In the genomic region with DNA sequence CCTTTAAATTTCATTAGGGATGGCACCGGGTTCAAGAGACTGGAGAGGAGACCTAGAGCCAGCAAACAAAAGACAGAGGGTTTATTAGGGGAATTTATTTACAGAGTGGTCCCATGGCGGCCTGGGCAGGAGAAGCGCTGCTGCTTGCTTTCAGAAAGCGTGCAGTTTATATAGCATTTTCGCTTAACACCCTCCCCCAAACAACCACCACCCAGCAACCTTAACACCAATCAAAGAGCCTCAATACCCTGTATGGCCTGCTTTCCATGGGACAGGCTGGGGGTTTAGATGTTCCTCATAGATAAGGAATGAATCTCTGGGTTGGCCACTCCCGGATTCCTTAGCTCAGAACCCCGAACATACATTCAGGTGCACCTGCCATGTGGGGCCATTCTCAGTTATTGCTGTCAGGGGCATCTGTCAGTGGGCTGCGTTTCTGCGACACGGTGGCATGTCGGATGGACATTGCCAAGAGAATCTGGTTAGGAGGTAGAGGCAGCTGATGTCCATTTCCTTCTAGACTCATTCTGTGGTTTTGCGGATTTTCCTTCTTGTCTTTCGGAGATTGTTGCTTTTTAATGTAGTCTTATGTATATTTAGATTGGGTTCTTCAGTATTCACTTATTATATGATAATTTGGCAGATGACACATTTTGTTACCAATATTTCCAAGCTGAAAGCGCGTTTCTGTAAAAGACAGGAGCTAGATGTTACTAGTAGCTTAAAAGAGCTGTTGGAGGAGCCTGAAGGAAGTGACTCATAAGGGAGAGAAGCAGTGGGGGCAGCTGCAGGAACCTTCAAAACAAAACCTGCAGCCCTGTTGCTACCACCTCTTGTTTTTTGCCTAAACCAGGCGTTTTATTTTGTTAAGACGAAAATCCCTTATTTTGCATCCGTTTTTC, we compare ENCODE assay signal across 9 cellular contexts. TPM values are rescaled to one million over a fixed set of nuclear protein-coding genes. Genes with fewer than 3 reads are reported as not detected.
DNase-seq lines count a peak whose midpoint lies in the region; ATAC-seq, FAIRE-seq and TF ChIP-seq lines count a peak whose summit lies in the region.
"Had no signal": no experiment of that assay in that cellular context is flagged by ENCODE, and none has a peak within 500 bp of the region (broad histone marks: within the 10 kb centered on the region; RNA-seq: fewer than 3 reads in every experiment).

No MANE protein-coding gene starts in this region.

- ATAC-seq in heart right ventricle (peak in 3 of 8 donors; percentile 59 to 68 (median 60)), thoracic aorta (ENCODE audit: insufficient number of reproducible peaks, low FRiP score, low read depth) (no peak), GM21360 (IDR thresholded peaks at IDR 0.05; ENCODE audit: unreplicated experiment) (no peak)

- H3K4me3 ChIP-seq in heart right ventricle (peak overlapping the region in 6 of 10 donors; percentile 2 to 29 (median 23)), right atrium auricular region (peak overlapping the region in 1 of 2 donors; percentile 2), SJSA1 (no peak overlapping the region), epithelial cell of proximal tubule (ENCODE audit: low read depth, low read length) (peak overlapping the region; percentile 37), thoracic aorta (peak overlapping the region; percentile 21)

- H3K36me3 ChIP-seq in heart right ventricle, result no peaks in the 10 kb centered on the region
- no peaks in the 10 kb centered on the region for H3K36me3 ChIP-seq in right atrium auricular region
- H3K36me3 ChIP-seq in SJSA1, result no peaks in the 10 kb centered on the region
- H3K36me3 ChIP-seq in thoracic aorta, result no peaks in the 10 kb centered on the region

- DNase-seq in heart right ventricle (no peak), right atrium auricular region (ENCODE audit: low spot score) (no peak), SJSA1 (ENCODE audit: low read depth in 1 of 2, low spot score in 2 of 2) (peak in 1 of 2 experiments; percentile 53), epithelial cell of proximal tubule (ENCODE audit: low read depth) (no peak), thoracic aorta (ENCODE audit: low spot score) (no peak), GM19239 (ENCODE audit: insufficient read length, low spot score) (no peak), ecto neural progenitor cell (ENCODE audit: low spot score) (no peak)
- DNase-seq: activated CD4-positive, alpha-beta T cell treated with anti-CD3 and anti-CD28 coated beads for 1 hour had no signal

- intact Hi-C loops in heart right ventricle (cut with DNase I), result loop anchor here in 2 of 10 donors (5.0 to 10.0 kb wide), 2 partner anchors 84 to 91 kb away; no protein-coding TSS in a partner anchor

- H3K9me3 ChIP-seq in heart right ventricle (no peaks in the 10 kb centered on the region), right atrium auricular region (no peaks in the 10 kb centered on the region), SJSA1 (replicated peaks) (no peaks in the 10 kb centered on the region), thoracic aorta (no peaks in the 10 kb centered on the region)

- 69 to 78% methylated on average over 18 of the region's 18 CpGs for WGBS in heart right ventricle, 2 donors

- H3K27ac ChIP-seq in heart right ventricle (peak overlapping the region in 6 of 10 donors; percentile 25 to 62 (median 46)), right atrium auricular region (no peak overlapping the region), SJSA1 (peak overlapping the region; percentile 5; the same call in 1 of the 2 replicates), thoracic aorta (no peak overlapping the region)

- FAIRE-seq in GM19239 (lab: Jason Lieb, UNC), result no peak

- TF ChIP-seq CTCF in heart right ventricle (IDR thresholded peaks at IDR 0.05) (no peak), right atrium auricular region (IDR thresholded peaks at IDR 0.05) (no peak), epithelial cell of proximal tubule (conservative IDR thresholded peaks at IDR 0.05; ENCODE audit: low read depth, low read length) (no peak), thoracic aorta (IDR thresholded peaks at IDR 0.05) (no peak)

- peaks cover 0 to 5% (median 0%) of the 10 kb centered on the region in 7 donors for H3K27me3 ChIP-seq in heart right ventricle
- no peaks in the 10 kb centered on the region for H3K27me3 ChIP-seq in right atrium auricular region
- no peaks in the 10 kb centered on the region for H3K27me3 ChIP-seq in SJSA1 (replicated peaks)
- no peaks in the 10 kb centered on the region for H3K27me3 ChIP-seq in thoracic aorta (replicated peaks; ENCODE audit: insufficient read depth)

- H3K4me1 ChIP-seq in heart right ventricle, result peaks cover 12 to 82% (median 44%) of the 10 kb centered on the region in 9 donors
- peaks cover 0 to 57% of the 10 kb centered on the region in 2 donors for H3K4me1 ChIP-seq in right atrium auricular region
- H3K4me1 ChIP-seq in SJSA1 (replicated peaks), result peaks cover 32% of the 10 kb centered on the region
- H3K4me1 ChIP-seq in thoracic aorta (ENCODE audit: control insufficient read depth in 1 of 2, low read depth in 2 of 2), result peaks cover 2 to 4% of the 10 kb centered on the region in 2 donors

RNA-seq across cellular contexts. Expression of a gene that starts 7.2 kb away (rescaled TPM):
- total RNA-seq in heart right ventricle (10 to 100 TPM; 17.5 to 29.2 (median 20.4) TPM), right atrium auricular region (10 to 100 TPM; 11.6 to 17.2 TPM), epithelial cell of proximal tubule (13.5 and 17.5 TPM in 2 replicates), thoracic aorta (10 to 100 TPM; 19.1 to 20.8 TPM)
- polyA plus RNA-seq in heart right ventricle, result 1 to 10 TPM; 3.5 to 4.3 TPM
- total RNA-seq in SJSA1 (2014; rRNA removed; shearing (Covaris generic)), result 15.4 and 23.4 TPM in 2 replicates

Comparison
In these comparisons a context has a peak if more than half of its experiments do, and no peak if none do; other contexts are left out.
1. H3K27ac ChIP-seq: peak in heart right ventricle (6 of 10) and SJSA1 (single experiment); none in right atrium auricular region (0 of 2) and thoracic aorta (0 of 2).